In the genomic region with DNA sequence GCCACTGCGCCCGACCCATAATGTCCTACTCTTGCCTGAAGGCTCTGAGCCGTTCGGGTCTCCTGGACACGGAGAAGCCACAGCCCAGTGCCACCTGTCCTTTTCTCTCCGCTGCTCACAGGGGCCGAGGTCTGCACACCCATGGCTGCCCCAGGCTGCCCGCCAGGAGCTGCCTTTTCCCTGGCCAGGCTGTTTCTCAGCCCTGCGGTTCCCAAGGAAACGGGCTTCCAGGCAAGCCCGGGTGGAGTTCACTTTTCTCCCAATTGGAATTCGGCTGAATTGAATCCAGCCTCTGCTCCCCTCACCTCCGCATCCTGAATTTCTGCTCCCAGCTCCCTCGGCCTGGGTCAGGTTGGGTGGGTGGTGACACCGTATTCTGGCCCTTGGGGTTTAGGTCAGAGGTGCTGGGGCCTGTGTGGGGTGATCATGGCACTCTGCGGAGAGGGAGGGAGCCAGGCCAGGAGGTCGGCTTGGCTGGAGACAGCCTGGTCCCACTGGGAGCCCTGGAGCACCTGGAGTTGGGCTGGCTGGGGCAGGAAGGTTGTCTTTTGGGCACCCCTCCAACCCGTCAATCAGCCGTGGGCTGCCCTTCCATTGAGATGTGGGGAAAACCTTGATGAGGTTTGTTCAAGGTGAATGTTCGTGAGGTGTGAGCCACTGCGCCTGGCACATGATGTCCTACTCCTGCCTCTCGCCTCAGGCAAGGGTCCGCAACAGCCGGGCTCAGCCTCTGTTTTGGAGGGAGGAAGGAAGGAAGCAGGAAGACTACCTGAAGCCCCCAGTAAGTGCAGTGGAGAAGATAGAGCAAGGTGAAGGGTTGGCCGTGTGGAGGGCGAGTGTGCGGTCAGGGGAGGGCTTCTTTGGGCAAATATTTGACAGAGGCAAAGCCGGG, we compare ENCODE assay signal across 1 cellular context.
TF ChIP-seq lines count a peak whose summit lies in the region.

No MANE protein-coding gene starts in this region.

TF ChIP-seq in IMR-90, 13 proteins besides CTCF, POLR2A, EP300 and RAD21:
- TF ChIP-seq FOS (IDR thresholded peaks at IDR 0.05; ENCODE audit: low read depth, low read length) (no peak), SMC3 (IDR thresholded peaks at IDR 0.05; ENCODE audit: low read depth, low read length) (no peak), BHLHE40 (IDR thresholded peaks at IDR 0.05; ENCODE audit: low read depth, low read length) (no peak), MXI1 (IDR thresholded peaks at IDR 0.05; ENCODE audit: borderline replicate concordance, low read depth, low read length) (no peak)
- TF ChIP-seq, protein P1, sequence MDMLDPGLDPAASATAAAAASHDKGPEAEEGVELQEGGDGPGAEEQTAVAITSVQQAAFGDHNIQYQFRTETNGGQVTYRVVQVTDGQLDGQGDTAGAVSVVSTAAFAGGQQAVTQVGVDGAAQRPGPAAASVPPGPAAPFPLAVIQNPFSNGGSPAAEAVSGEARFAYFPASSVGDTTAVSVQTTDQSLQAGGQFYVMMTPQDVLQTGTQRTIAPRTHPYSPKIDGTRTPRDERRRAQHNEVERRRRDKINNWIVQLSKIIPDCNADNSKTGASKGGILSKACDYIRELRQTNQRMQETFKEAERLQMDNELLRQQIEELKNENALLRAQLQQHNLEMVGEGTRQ (IDR thresholded peaks at IDR 0.05; ENCODE audit: low read depth, low read length): no peak
- TF ChIP-seq, protein P2, sequence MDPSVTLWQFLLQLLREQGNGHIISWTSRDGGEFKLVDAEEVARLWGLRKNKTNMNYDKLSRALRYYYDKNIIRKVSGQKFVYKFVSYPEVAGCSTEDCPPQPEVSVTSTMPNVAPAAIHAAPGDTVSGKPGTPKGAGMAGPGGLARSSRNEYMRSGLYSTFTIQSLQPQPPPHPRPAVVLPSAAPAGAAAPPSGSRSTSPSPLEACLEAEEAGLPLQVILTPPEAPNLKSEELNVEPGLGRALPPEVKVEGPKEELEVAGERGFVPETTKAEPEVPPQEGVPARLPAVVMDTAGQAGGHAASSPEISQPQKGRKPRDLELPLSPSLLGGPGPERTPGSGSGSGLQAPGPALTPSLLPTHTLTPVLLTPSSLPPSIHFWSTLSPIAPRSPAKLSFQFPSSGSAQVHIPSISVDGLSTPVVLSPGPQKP (IDR thresholded peaks at IDR 0.05; ENCODE audit: borderline replicate concordance, low read depth, low read length): no peak
